ENCODE assay signal across 32 cellular contexts in genomic region chr11:114239632-114240224, GRCh38. TPM values are rescaled to one million over a fixed set of nuclear protein-coding genes. Genes with fewer than 3 reads are reported as not detected.
DNase-seq lines count a peak whose midpoint lies in the region; ATAC-seq, FAIRE-seq and TF ChIP-seq lines count a peak whose summit lies in the region.
"Had no signal": no experiment of that assay in that cellular context is flagged by ENCODE, and none has a peak within 500 bp of the region (broad histone marks: within the 10 kb centered on the region; RNA-seq: fewer than 3 reads in every experiment).

No MANE protein-coding gene starts in this region.

- H3K36me3 Mint-ChIP-seq in neural progenitor cell = peaks cover 8% of the 10 kb centered on the region
- H3K36me3 Mint-ChIP-seq: activated naive CD4-positive, alpha-beta T cell treated with anti-CD3 and anti-CD28 coated beads, Interleukin-2, amount 50 U/mL, for 24 hours had no signal

- FAIRE-seq in bronchial epithelial cell (lab: Jason Lieb, UNC) = peak; percentile 62
- FAIRE-seq: endometrium, H54, small intestine had no signal

- no peak for TF ChIP-seq CTCF in 22Rv1 (IDR thresholded peaks at IDR 0.05)
- no peak for TF ChIP-seq CTCF in bronchial epithelial cell (IDR thresholded peaks at IDR 0.05; ENCODE audit: insufficient read depth, low read length, severe bottlenecking)
- no peak for TF ChIP-seq CTCF in neural progenitor cell (IDR thresholded peaks at IDR 0.05)
- no peak for TF ChIP-seq CTCF in GM13976 (IDR thresholded peaks at IDR 0.05; ENCODE audit: borderline replicate concordance, control extremely low read depth, extremely low read depth, insufficient read depth, missing control alignments)
- TF ChIP-seq CTCF in GM20000 (IDR thresholded peaks at IDR 0.05; ENCODE audit: extremely low read depth, missing control alignments) = no peak
- no peak for TF ChIP-seq CTCF in body of pancreas (IDR thresholded peaks at IDR 0.05)

- peak overlapping the region; percentile 30 for H3K4me3 Mint-ChIP-seq in neural progenitor cell
- H3K4me3 Mint-ChIP-seq: activated naive CD4-positive, alpha-beta T cell treated with anti-CD3 and anti-CD28 coated beads, Interleukin-2, amount 50 U/mL, for 24 hours; nephron had no signal

- H3K4me3 ChIP-seq in bronchial epithelial cell (ENCODE audit: low read depth, low read length) (no peak overlapping the region), neural progenitor cell (no peak overlapping the region), body of pancreas (no peak overlapping the region)
- H3K4me3 ChIP-seq: lower lobe of right lung, mucosa of descending colon had no signal

- in situ Hi-C loops in GM13976 (cut with MboI; ENCODE audit: low sequenced_read_pairs, unreplicated experiment) = no loop called here

- H3K27ac ChIP-seq in 22Rv1 = peak overlapping the region; percentile 10; the same call in 1 of the 2 replicates
- H3K27ac ChIP-seq in neural progenitor cell = no peak overlapping the region
- H3K27ac ChIP-seq in body of pancreas = no peak overlapping the region
- H3K27ac ChIP-seq: lower lobe of right lung had no signal

- H3K4me1 ChIP-seq in neural progenitor cell = peaks cover 51% of the 10 kb centered on the region
- no peaks in the 10 kb centered on the region for H3K4me1 ChIP-seq in body of pancreas
- H3K4me1 ChIP-seq: BE2C had no signal

- DNase-seq in OCI-M2 (lab: John Stamatoyannopoulos, UW; ENCODE audit: unreplicated experiment) = peak; percentile 78
- no peak for DNase-seq in bronchial epithelial cell (ENCODE audit: low read depth)
- no peak for DNase-seq in neural progenitor cell (ENCODE audit: low spot score)
- no peak for DNase-seq in GM13976 (ENCODE audit: low spot score)
- DNase-seq in GM20000 (ENCODE audit: low spot score) = no peak
- DNase-seq in body of pancreas = no peak
- DNase-seq: activated CD4-positive, alpha-beta T cell treated with anti-CD3 and anti-CD28 coated beads for 48 hours; activated CD8-positive, alpha-beta memory T cell treated with anti-CD3 and anti-CD28 coated beads for 24 hours; activated T-cell treated with anti-CD3 and anti-CD28 coated beads for 4 hours; anterior cingulate cortex; BE2C; caudate nucleus; dermis blood vessel endothelial cell; foreskin melanocyte; lower lobe of right lung; mucosa of descending colon; NCI-H1092; NCI-H1694 treated with DMSO at 0.1 percent for 48 hours; NCI-H446 treated with DMSO at 0.1 percent for 48 hours; retina; small intestine; stimulated activated naive CD8-positive, alpha-beta T cell treated with anti-CD3 and anti-CD28 coated beads, Interleukin-15, Interleukin-2, amounts not matched to agents 100 U/mL and 50 U/mL, for 24 hours; T-helper 2 cell had no signal

- H3K4me1 Mint-ChIP-seq in neural progenitor cell = peaks cover 85% of the 10 kb centered on the region
- H3K4me1 Mint-ChIP-seq: activated naive CD4-positive, alpha-beta T cell treated with anti-CD3 and anti-CD28 coated beads, Interleukin-2, amount 50 U/mL, for 24 hours had no signal

- peaks cover 2% of the 10 kb centered on the region for H3K27me3 Mint-ChIP-seq in neural progenitor cell (ENCODE audit: insufficient read depth, low read depth)
- H3K27me3 Mint-ChIP-seq: activated naive CD4-positive, alpha-beta T cell treated with anti-CD3 and anti-CD28 coated beads, Interleukin-2, amount 50 U/mL, for 24 hours had no signal

- H3K27ac Mint-ChIP-seq in neural progenitor cell = peak overlapping the region; percentile 25
- H3K27ac Mint-ChIP-seq: activated naive CD4-positive, alpha-beta T cell treated with anti-CD3 and anti-CD28 coated beads, Interleukin-2, amount 50 U/mL, for 24 hours; activated T-helper 2 cell treated with anti-CD3 and anti-CD28 coated beads, Interferon-gamma antibody, Interleukin-2, Interleukin-4, amounts not matched to agents 10 μg/mL and 5 μg/mL and 100 μg/mL, durations not matched to agents 14 hours and 24 hours and 36 hours; nephron had no signal

- no peaks in the 10 kb centered on the region for H3K9me3 Mint-ChIP-seq in neural progenitor cell
- H3K9me3 Mint-ChIP-seq: activated naive CD4-positive, alpha-beta T cell treated with anti-CD3 and anti-CD28 coated beads, Interleukin-2, amount 50 U/mL, for 24 hours; activated T-helper 2 cell treated with anti-CD3 and anti-CD28 coated beads, Interferon-gamma antibody, Interleukin-2, Interleukin-4, amounts not matched to agents 10 μg/mL and 5 μg/mL and 100 μg/mL, durations not matched to agents 14 hours and 24 hours and 36 hours; nephron had no signal

- no peak overlapping the region for H3K9ac ChIP-seq in neural progenitor cell

- no peaks in the 10 kb centered on the region for H3K79me2 ChIP-seq in neural progenitor cell (ENCODE audit: low read depth)

- no peak for TF ChIP-seq POLR2A in body of pancreas (IDR thresholded peaks at IDR 0.05)

- H3K36me3 ChIP-seq in bronchial epithelial cell (ENCODE audit: control insufficient read depth, insufficient read depth, low read length) (peaks cover 3% of the 10 kb centered on the region), neural progenitor cell (no peaks in the 10 kb centered on the region), body of pancreas (replicated peaks in 1 of 2; ENCODE audit: insufficient read depth in 1 of 2, low read depth in 2 of 2) (peaks cover 6 to 22% of the 10 kb centered on the region in 2 donors)
- H3K36me3 ChIP-seq: BE2C had no signal

- no peak for ATAC-seq in body of pancreas
- ATAC-seq: lower lobe of right lung; mucosa of descending colon; SK-N-SH treated with all-trans-retinoic acid at 6 μM for 48 hours; stimulated activated naive CD8-positive, alpha-beta T cell treated with anti-CD3 and anti-CD28 coated beads, Interleukin-15, Interleukin-2, amounts not matched to agents 100 U/mL and 50 U/mL, for 24 hours had no signal

- H3K27me3 ChIP-seq in bronchial epithelial cell (ENCODE audit: control insufficient read depth, insufficient read depth, low read length) (no peaks in the 10 kb centered on the region), neural progenitor cell (no peaks in the 10 kb centered on the region), body of pancreas (no peaks in the 10 kb centered on the region)

- H2AFZ ChIP-seq in neural progenitor cell (replicated peaks) = no peak overlapping the region

- H3K9me3 ChIP-seq in neural progenitor cell (ENCODE audit: low read depth) (no peaks in the 10 kb centered on the region), body of pancreas (no peaks in the 10 kb centered on the region)
- H3K9me3 ChIP-seq: BE2C, lower lobe of right lung, mucosa of descending colon had no signal

- H4K20me1 ChIP-seq in neural progenitor cell (ENCODE audit: low read depth) = no peaks in the 10 kb centered on the region

- H3F3A ChIP-seq in neural progenitor cell (ENCODE audit: low read depth) = peaks cover 3% of the 10 kb centered on the region

- no peak overlapping the region for H3K4me2 ChIP-seq in neural progenitor cell

- intact Hi-C loops in body of pancreas (cut with DNase I) = no loop called here

- 91 to 92% methylated on average over 6 of the region's 6 CpGs for whole genome bisulfite sequencing in body of pancreas, 2 donors

RNA-seq across cellular contexts. Expression of gene NNMT, which starts 56.5 kb away (rescaled TPM):
- total RNA-seq in bronchial epithelial cell = 0.38 and 11.6 TPM in 2 replicates
- total RNA-seq in neural progenitor cell (ENCODE audit: low replicate concordance) = 1.7 TPM in 1 of 2 replicates, not detected in the other
- total RNA-seq in body of pancreas = 100 to 1,000 TPM in 1 of 2 donors, 10 to 100 TPM in 1; 74.7 to 276 TPM
- total RNA-seq: activated T-helper 2 cell treated with anti-CD3 and anti-CD28 coated beads, Interferon-gamma antibody, Interleukin-2, Interleukin-4, amounts not matched to agents 10 μg/mL and 5 μg/mL and 100 μg/mL, durations not matched to agents 14 hours and 24 hours and 36 hours; OCI-LY7; temporal lobe had no signal
